ENCODE assay signal across 23 cellular contexts in the genomic region with DNA sequence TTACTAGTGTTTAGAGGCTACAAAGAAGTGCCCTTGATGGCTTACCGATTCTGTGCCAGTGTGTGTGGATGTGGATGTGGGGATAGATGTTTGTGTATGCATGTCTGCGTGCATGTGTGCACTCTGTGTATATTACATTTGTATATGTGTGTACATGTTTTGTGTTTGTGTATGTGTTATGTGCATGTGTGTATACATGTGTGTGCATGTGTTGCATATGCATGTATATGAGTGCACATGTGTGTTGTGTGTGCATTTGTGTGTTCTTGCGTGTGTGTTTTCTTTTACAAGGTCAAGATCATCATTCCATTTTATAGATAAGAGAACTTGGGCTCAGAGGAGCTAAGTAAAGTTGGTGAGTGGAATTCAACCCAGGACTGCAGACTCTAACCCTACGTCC.
"Had no signal": no experiment of that assay in that cellular context is flagged by ENCODE, and none has a peak within 500 bp of the region (broad histone marks: within the 10 kb centered on the region; RNA-seq: fewer than 3 reads in every experiment).

No MANE protein-coding gene starts in this region.

- H3K27me3 ChIP-seq: Peyer's patch had no signal

- H3K4me3 Mint-ChIP-seq: activated CD4-positive, alpha-beta memory T cell treated with anti-CD3 and anti-CD28 coated beads for 36 hours; activated CD4-positive, alpha-beta T cell treated with anti-CD3 and anti-CD28 coated beads, Interleukin-2, amount 10 ng/mL, durations not matched to agents 7 days and 5 days; activated naive CD4-positive, alpha-beta T cell treated with anti-CD3 and anti-CD28 coated beads, Interleukin-2, amount 10 ng/mL, durations not matched to agents 7 days and 5 days; activated naive CD8-positive, alpha-beta T cell treated with anti-CD3 and anti-CD28 coated beads for 36 hours; T-cell had no signal

- H3K27ac Mint-ChIP-seq: activated CD4-positive, alpha-beta memory T cell treated with anti-CD3 and anti-CD28 coated beads for 36 hours; activated CD4-positive, alpha-beta T cell treated with anti-CD3 and anti-CD28 coated beads, Interleukin-2, amount 10 ng/mL, durations not matched to agents 7 days and 5 days; activated naive CD4-positive, alpha-beta T cell treated with anti-CD3 and anti-CD28 coated beads, Interleukin-2, amount 10 ng/mL, durations not matched to agents 7 days and 5 days; activated naive CD8-positive, alpha-beta T cell treated with anti-CD3 and anti-CD28 coated beads for 36 hours; activated T-helper 2 cell treated with anti-CD3 and anti-CD28 coated beads, Interferon-gamma antibody, Interleukin-2, Interleukin-4, amounts not matched to agents 10 μg/mL and 5 μg/mL and 100 μg/mL, durations not matched to agents 14 hours and 24 hours and 36 hours; T-cell had no signal

- ATAC-seq: T-cell had no signal

- H3K36me3 ChIP-seq: Peyer's patch had no signal

- H3K4me1 ChIP-seq: Peyer's patch had no signal

- H3K27ac ChIP-seq: Peyer's patch had no signal

- H3K9me3 Mint-ChIP-seq: activated CD4-positive, alpha-beta T cell treated with anti-CD3 and anti-CD28 coated beads, Interleukin-2, amount 10 ng/mL, durations not matched to agents 7 days and 5 days; activated T-helper 2 cell treated with anti-CD3 and anti-CD28 coated beads, Interferon-gamma antibody, Interleukin-2, Interleukin-4, amounts not matched to agents 10 μg/mL and 5 μg/mL and 100 μg/mL, durations not matched to agents 14 hours and 24 hours and 36 hours had no signal

- DNase-seq: activated CD4-positive, alpha-beta memory T cell treated with anti-CD3 and anti-CD28 coated beads for 36 hours; activated CD4-positive, alpha-beta T cell treated with anti-CD3 and anti-CD28 coated beads, Interleukin-2, amount 10 ng/mL, durations not matched to agents 7 days and 5 days; activated CD4-positive, CD25-positive, alpha-beta regulatory T cell; activated gamma-delta T cell treated with Interleukin-2 at 50 U/mL for 16 hours; activated naive CD4-positive, alpha-beta T cell treated with anti-CD3 and anti-CD28 coated beads, Interleukin-2, amount 10 ng/mL, durations not matched to agents 7 days and 5 days; activated naive CD8-positive, alpha-beta T cell treated with anti-CD3 and anti-CD28 coated beads for 36 hours; activated T-cell treated with anti-CD3 and anti-CD28 coated beads for 4 hours; activated T-cell treated with anti-CD3 and anti-CD28 coated beads, Interleukin-2, amount 50 U/mL, for 48 hours; Kasumi-1; KBM-7; NCI-H1105 treated with DMSO at 0.1 percent for 48 hours; NCI-H1436 treated with DMSO at 0.1 percent for 48 hours; NCI-H187; NCI-H2171; NCI-H2227 treated with DMSO at 0.1 percent for 48 hours; NCI-H526; NCI-H774; Peyer's patch; SHP77 treated with DMSO at 0.1 percent for 48 hours; T-cell; T-helper 2 cell had no signal

- FAIRE-seq: TTC549 had no signal

- H3K4me3 ChIP-seq: Peyer's patch had no signal

- H3K27me3 Mint-ChIP-seq: activated CD4-positive, alpha-beta memory T cell treated with anti-CD3 and anti-CD28 coated beads for 36 hours; activated CD4-positive, alpha-beta T cell treated with anti-CD3 and anti-CD28 coated beads, Interleukin-2, amount 10 ng/mL, durations not matched to agents 7 days and 5 days; activated naive CD4-positive, alpha-beta T cell treated with anti-CD3 and anti-CD28 coated beads, Interleukin-2, amount 10 ng/mL, durations not matched to agents 7 days and 5 days; activated naive CD8-positive, alpha-beta T cell treated with anti-CD3 and anti-CD28 coated beads for 36 hours had no signal

- H3K9me3 ChIP-seq: Peyer's patch had no signal

- H3K36me3 Mint-ChIP-seq: activated CD4-positive, alpha-beta memory T cell treated with anti-CD3 and anti-CD28 coated beads for 36 hours; activated naive CD4-positive, alpha-beta T cell treated with anti-CD3 and anti-CD28 coated beads, Interleukin-2, amount 10 ng/mL, durations not matched to agents 7 days and 5 days; activated naive CD8-positive, alpha-beta T cell treated with anti-CD3 and anti-CD28 coated beads for 36 hours; T-cell had no signal

- H3K4me1 Mint-ChIP-seq: activated CD4-positive, alpha-beta T cell treated with anti-CD3 and anti-CD28 coated beads, Interleukin-2, amount 10 ng/mL, durations not matched to agents 7 days and 5 days; activated naive CD4-positive, alpha-beta T cell treated with anti-CD3 and anti-CD28 coated beads, Interleukin-2, amount 10 ng/mL, durations not matched to agents 7 days and 5 days; activated naive CD8-positive, alpha-beta T cell treated with anti-CD3 and anti-CD28 coated beads for 36 hours; T-cell had no signal
